42 cellular contexts compared by ENCODE assay signal in the genomic region with DNA sequence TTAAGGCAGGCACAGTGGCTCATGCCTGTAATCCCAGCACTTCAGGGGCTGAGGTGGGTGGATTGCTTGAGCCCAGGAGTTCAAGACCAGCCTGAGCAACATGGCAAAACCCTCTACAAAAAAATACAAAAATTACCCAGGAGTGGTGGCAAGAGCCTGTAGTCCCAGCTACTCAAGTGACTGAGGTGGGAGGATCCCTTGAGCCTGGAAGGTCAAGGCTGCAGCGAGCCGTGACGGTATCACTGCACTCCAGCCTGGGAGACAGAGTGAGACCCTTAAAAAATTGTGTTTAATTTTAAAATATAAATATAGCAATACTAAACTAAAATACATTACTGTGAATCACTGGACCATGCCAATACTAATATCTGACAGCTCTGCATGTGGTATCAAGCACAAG. TPM values are rescaled to one million over a fixed set of nuclear protein-coding genes. Genes with fewer than 3 reads are reported as not detected.
"Had no signal": no experiment of that assay in that cellular context is flagged by ENCODE, and none has a peak within 500 bp of the region (broad histone marks: within the 10 kb centered on the region; RNA-seq: fewer than 3 reads in every experiment).

No MANE protein-coding gene starts in this region.

- H3K9me3 ChIP-seq: adrenal gland, breast epithelium, colonic mucosa, esophagus muscularis mucosa, gastroesophageal sphincter had no signal

- H3K36me3 Mint-ChIP-seq: activated CD8-positive, alpha-beta memory T cell treated with anti-CD3 and anti-CD28 coated beads, Interleukin-2, amount 10 ng/mL, durations not matched to agents 7 days and 5 days; activated naive CD4-positive, alpha-beta T cell treated with anti-CD3 and anti-CD28 coated beads, Interleukin-2, amount 50 U/mL, for 24 hours; activated naive CD8-positive, alpha-beta T cell treated with anti-CD3 and anti-CD28 coated beads for 36 hours; T-cell had no signal

- ATAC-seq: activated CD4-positive, CD25-positive, alpha-beta regulatory T cell treated with anti-CD3 and anti-CD28 coated beads, Interleukin-2, amount 50 U/mL, for 24 hours; activated CD8-positive, alpha-beta memory T cell treated with anti-CD3 and anti-CD28 coated beads, Interleukin-2, amount 10 ng/mL, durations not matched to agents 7 days and 5 days; activated CD8-positive, alpha-beta T cell treated with anti-CD3 and anti-CD28 coated beads, Interleukin-2, amount 10 ng/mL, durations not matched to agents 7 days and 5 days; activated naive CD8-positive, alpha-beta T cell treated with anti-CD3 and anti-CD28 coated beads, Interleukin-2, amount 50 U/mL, for 24 hours; gastroesophageal sphincter; T-cell had no signal

- H3K27ac ChIP-seq: adrenal gland, breast epithelium, cardiac muscle cell, colonic mucosa, esophagus muscularis mucosa, gastroesophageal sphincter, WERI-Rb-1 had no signal

- H3K4me1 Mint-ChIP-seq: activated B cell treated with CpG ODN at 0.5 μM for 24 hours; activated naive CD8-positive, alpha-beta T cell treated with anti-CD3 and anti-CD28 coated beads for 36 hours; activated naive CD8-positive, alpha-beta T cell treated with anti-CD3 and anti-CD28 coated beads, Interleukin-2, amount 50 U/mL, for 24 hours; brain had no signal

- H3K27ac Mint-ChIP-seq: activated B cell treated with CpG ODN at 0.5 μM for 24 hours; activated CD8-positive, alpha-beta memory T cell treated with anti-CD3 and anti-CD28 coated beads, Interleukin-2, amount 10 ng/mL, durations not matched to agents 7 days and 5 days; activated CD8-positive, alpha-beta T cell treated with anti-CD3 and anti-CD28 coated beads, Interleukin-2, amount 10 ng/mL, durations not matched to agents 7 days and 5 days; activated naive CD4-positive, alpha-beta T cell treated with anti-CD3 and anti-CD28 coated beads for 36 hours; activated naive CD4-positive, alpha-beta T cell treated with anti-CD3 and anti-CD28 coated beads, Interleukin-2, amount 50 U/mL, for 24 hours; activated naive CD8-positive, alpha-beta T cell treated with anti-CD3 and anti-CD28 coated beads for 36 hours; activated naive CD8-positive, alpha-beta T cell treated with anti-CD3 and anti-CD28 coated beads, Interleukin-2, amount 50 U/mL, for 24 hours; activated T-helper 1 cell treated with anti-CD3 and anti-CD28 coated beads, Interleukin-12 subunit alpha, Interleukin-12 subunit beta, Interleukin-2, Interleukin-4 antibody, amounts not matched to agents 30 ng/mL and 10 ng/mL and 1 ng/mL, durations not matched to agents 14 hours and 24 hours and 36 hours; activated T-helper 2 cell treated with anti-CD3 and anti-CD28 coated beads, Interferon-gamma antibody, Interleukin-2, Interleukin-4, amounts not matched to agents 10 μg/mL and 5 μg/mL and 100 μg/mL, durations not matched to agents 14 hours and 24 hours and 36 hours; dendritic cell treated with granulocyte-macrophage colony-stimulating factor and Interleukin-4, amounts not matched to agents 40 ng/mL and 50 ng/mL, for 4 days; endodermal cell; T-cell; T-helper 1 cell treated with Interleukin-12 subunit alpha and Interleukin-12 subunit beta and Interleukin-4 antibody, amounts not matched to agents 30 μg/mL and 1 μg/mL, for 36 hours had no signal

- H3K36me3 ChIP-seq: breast epithelium, colonic mucosa had no signal

- H3K27me3 Mint-ChIP-seq: activated naive CD4-positive, alpha-beta T cell treated with anti-CD3 and anti-CD28 coated beads, Interleukin-2, amount 50 U/mL, for 24 hours; activated naive CD8-positive, alpha-beta T cell treated with anti-CD3 and anti-CD28 coated beads for 36 hours; brain; dendritic cell treated with granulocyte-macrophage colony-stimulating factor and Interleukin-4, amounts not matched to agents 40 ng/mL and 50 ng/mL, for 4 days had no signal

- DNase-seq: activated B cell treated with CpG ODN at 0.5 μM for 24 hours; activated CD4-positive, alpha-beta T cell treated with anti-CD3 and anti-CD28 coated beads for 48 hours; activated CD4-positive, alpha-beta T cell treated with anti-CD3 and anti-CD28 coated beads, Interleukin-2, amount 50 U/mL, for 1 hour; activated CD4-positive, alpha-beta T cell treated with anti-CD3 and anti-CD28 coated beads, Interleukin-2, amount 50 U/mL, for 48 hours; activated CD8-positive, alpha-beta memory T cell treated with anti-CD3 and anti-CD28 coated beads, Interleukin-2, amount 10 ng/mL, durations not matched to agents 7 days and 5 days; activated CD8-positive, alpha-beta memory T cell treated with anti-CD3 and anti-CD28 coated beads, Interleukin-2, amount 50 U/mL, for 4 hours; activated CD8-positive, alpha-beta T cell treated with anti-CD3 and anti-CD28 coated beads, Interleukin-2, amount 10 ng/mL, durations not matched to agents 7 days and 5 days; activated effector memory CD4-positive, alpha-beta T cell treated with anti-CD3 and anti-CD28 coated beads, Interleukin-2, amount 50 U/mL, for 16 hours; activated naive CD4-positive, alpha-beta T cell treated with anti-CD3 and anti-CD28 coated beads for 36 hours; activated naive CD8-positive, alpha-beta T cell treated with anti-CD3 and anti-CD28 coated beads for 36 hours; activated naive CD8-positive, alpha-beta T cell treated with anti-CD3 and anti-CD28 coated beads, Interleukin-2, amount 50 U/mL, for 24 hours; activated T-cell treated with anti-CD3 and anti-CD28 coated beads, Interleukin-2, amount 50 U/mL, for 1 hour; activated T-cell treated with anti-CD3 and anti-CD28 coated beads, Interleukin-2, amount 50 U/mL, for 48 hours; adrenal gland; amygdala; aorta; central memory CD4-positive, alpha-beta T cell; cerebellar nuclear complex; colonic mucosa; dorsolateral prefrontal cortex; effector memory CD4-positive, alpha-beta T cell; endodermal cell; erythroblast; foreskin melanocyte; SW 1271; T-cell; T1000; WERI-Rb-1 had no signal

- H3K27me3 ChIP-seq: adrenal gland, breast epithelium, cardiac muscle cell, colonic mucosa, dorsolateral prefrontal cortex, esophagus muscularis mucosa, gastroesophageal sphincter had no signal

- H3K4me1 ChIP-seq: breast epithelium had no signal

- H3K4me3 Mint-ChIP-seq: activated B cell treated with CpG ODN at 0.5 μM for 24 hours; activated CD8-positive, alpha-beta memory T cell treated with anti-CD3 and anti-CD28 coated beads, Interleukin-2, amount 10 ng/mL, durations not matched to agents 7 days and 5 days; activated CD8-positive, alpha-beta T cell treated with anti-CD3 and anti-CD28 coated beads, Interleukin-2, amount 10 ng/mL, durations not matched to agents 7 days and 5 days; activated naive CD4-positive, alpha-beta T cell treated with anti-CD3 and anti-CD28 coated beads for 36 hours; activated naive CD4-positive, alpha-beta T cell treated with anti-CD3 and anti-CD28 coated beads, Interleukin-2, amount 50 U/mL, for 24 hours; activated naive CD8-positive, alpha-beta T cell treated with anti-CD3 and anti-CD28 coated beads for 36 hours; activated naive CD8-positive, alpha-beta T cell treated with anti-CD3 and anti-CD28 coated beads, Interleukin-2, amount 50 U/mL, for 24 hours; activated T-helper 1 cell treated with anti-CD3 and anti-CD28 coated beads, Interleukin-12 subunit alpha, Interleukin-12 subunit beta, Interleukin-2, Interleukin-4 antibody, amounts not matched to agents 30 ng/mL and 10 ng/mL and 1 ng/mL, durations not matched to agents 14 hours and 24 hours and 36 hours; brain; dendritic cell treated with granulocyte-macrophage colony-stimulating factor and Interleukin-4, amounts not matched to agents 40 ng/mL and 50 ng/mL, for 4 days; endodermal cell; T-cell; T-helper 1 cell treated with Interleukin-12 subunit alpha and Interleukin-12 subunit beta and Interleukin-4 antibody, amounts not matched to agents 30 μg/mL and 1 μg/mL, for 36 hours had no signal

- H3K4me3 ChIP-seq: adrenal gland, breast epithelium, cardiac muscle cell, colonic mucosa, dorsolateral prefrontal cortex, esophagus muscularis mucosa, gastroesophageal sphincter had no signal

- H3K9me3 Mint-ChIP-seq: activated B cell treated with CpG ODN at 0.5 μM for 24 hours; activated naive CD4-positive, alpha-beta T cell treated with anti-CD3 and anti-CD28 coated beads for 36 hours; activated naive CD4-positive, alpha-beta T cell treated with anti-CD3 and anti-CD28 coated beads, Interleukin-2, amount 50 U/mL, for 24 hours; activated naive CD8-positive, alpha-beta T cell treated with anti-CD3 and anti-CD28 coated beads for 36 hours; activated naive CD8-positive, alpha-beta T cell treated with anti-CD3 and anti-CD28 coated beads, Interleukin-2, amount 50 U/mL, for 24 hours; activated T-helper 1 cell treated with anti-CD3 and anti-CD28 coated beads, Interleukin-12 subunit alpha, Interleukin-12 subunit beta, Interleukin-2, Interleukin-4 antibody, amounts not matched to agents 30 ng/mL and 10 ng/mL and 1 ng/mL, durations not matched to agents 14 hours and 24 hours and 36 hours; activated T-helper 2 cell treated with anti-CD3 and anti-CD28 coated beads, Interferon-gamma antibody, Interleukin-2, Interleukin-4, amounts not matched to agents 10 μg/mL and 5 μg/mL and 100 μg/mL, durations not matched to agents 14 hours and 24 hours and 36 hours; brain; dendritic cell treated with granulocyte-macrophage colony-stimulating factor and Interleukin-4, amounts not matched to agents 40 ng/mL and 50 ng/mL, for 4 days; endodermal cell; T-cell; T-helper 1 cell treated with Interleukin-12 subunit alpha and Interleukin-12 subunit beta and Interleukin-4 antibody, amounts not matched to agents 30 μg/mL and 1 μg/mL, for 36 hours had no signal

RNA-seq across cellular contexts. Expression of a gene that starts 48.1 kb away (rescaled TPM):
- total RNA-seq: activated B cell treated with CpG ODN at 0.5 μM for 24 hours; activated CD8-positive, alpha-beta memory T cell treated with anti-CD3 and anti-CD28 coated beads for 36 hours; activated CD8-positive, alpha-beta memory T cell treated with anti-CD3 and anti-CD28 coated beads, Interleukin-2, amount 10 ng/mL, durations not matched to agents 7 days and 5 days; activated CD8-positive, alpha-beta T cell treated with anti-CD3 and anti-CD28 coated beads, Interleukin-2, amount 10 ng/mL, durations not matched to agents 7 days and 5 days; activated naive CD4-positive, alpha-beta T cell treated with anti-CD3 and anti-CD28 coated beads for 36 hours; activated naive CD8-positive, alpha-beta T cell treated with anti-CD3 and anti-CD28 coated beads for 36 hours; activated T-helper 1 cell treated with anti-CD3 and anti-CD28 coated beads, Interleukin-12 subunit alpha, Interleukin-12 subunit beta, Interleukin-2, Interleukin-4 antibody, amounts not matched to agents 30 ng/mL and 10 ng/mL and 1 ng/mL, durations not matched to agents 14 hours and 24 hours and 36 hours; activated T-helper 2 cell treated with anti-CD3 and anti-CD28 coated beads, Interferon-gamma antibody, Interleukin-2, Interleukin-4, amounts not matched to agents 10 μg/mL and 5 μg/mL and 100 μg/mL, durations not matched to agents 14 hours and 24 hours and 36 hours; aorta; breast epithelium; cardiac muscle cell; colonic mucosa; endodermal cell; esophagus muscularis mucosa; glomerular endothelial cell; T-cell; T-helper 2 cell treated with Interferon-gamma antibody and Interleukin-4, amounts not matched to agents 100 ng/mL and 5 ng/mL, for 36 hours had no signal
